In the genomic region with DNA sequence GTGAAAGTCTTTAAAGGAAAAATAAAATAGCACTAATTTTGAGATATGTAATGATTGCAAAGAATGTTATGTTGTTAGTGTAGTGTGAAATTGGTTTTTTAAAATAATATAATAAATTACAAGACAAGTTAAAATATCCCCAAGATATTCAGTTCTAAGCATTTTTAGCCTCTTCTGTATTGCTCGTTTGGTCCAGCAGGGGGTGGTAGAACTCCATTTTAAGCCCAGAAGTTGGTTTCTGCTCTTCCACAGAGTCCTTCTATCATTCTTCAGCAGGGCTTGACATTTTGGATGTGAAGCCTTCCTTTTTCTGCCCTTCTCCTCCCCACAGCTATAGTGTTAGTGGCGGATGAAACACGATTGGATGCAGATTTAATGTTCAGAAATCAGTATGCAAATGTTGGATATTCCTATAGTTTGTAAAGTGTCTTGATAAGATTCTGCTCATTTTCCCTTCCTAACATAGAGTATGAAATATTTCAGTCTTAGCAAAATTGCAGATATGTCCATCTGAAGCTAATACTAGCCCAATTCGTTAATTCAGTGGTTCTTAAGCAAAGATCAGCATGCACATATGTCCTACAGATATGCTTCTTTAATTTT, we compare ENCODE assay signal across 8 cellular contexts. TPM values are rescaled to one million over a fixed set of nuclear protein-coding genes. Genes with fewer than 3 reads are reported as not detected.
DNase-seq lines count a peak whose midpoint lies in the region; ATAC-seq, FAIRE-seq and TF ChIP-seq lines count a peak whose summit lies in the region.

No MANE protein-coding gene starts in this region.

- H2AK5ac ChIP-seq in trophoblast cell (ENCODE audit: low read length): no peak overlapping the region

- no peaks in the 10 kb centered on the region for H3K9me3 ChIP-seq in trophoblast cell (ENCODE audit: insufficient read depth, low read depth, low read length)

- no peak for ATAC-seq in HG02938 (IDR thresholded peaks at IDR 0.05; ENCODE audit: unreplicated experiment)
- no peak for ATAC-seq in GM21576 (IDR thresholded peaks at IDR 0.05; ENCODE audit: unreplicated experiment)

- FAIRE-seq in H54 (lab: Jason Lieb, UNC): peak; percentile 62

- H3K27me3 Mint-ChIP-seq in activated T-cell treated with anti-CD3 and anti-CD28 coated beads, Interleukin-2, amount 50 U/mL, for 24 hours: peaks cover 33% of the 10 kb centered on the region

- H3K4me1 ChIP-seq in trophoblast cell (ENCODE audit: control insufficient read depth in 1 of 2, insufficient read depth in 2 of 2, low read length in 2 of 2): peaks cover 11% of the 10 kb centered on the region in 2 experiments

- no peaks in the 10 kb centered on the region for H3K79me2 ChIP-seq in trophoblast cell (ENCODE audit: control insufficient read depth, insufficient read depth, low read length, poor library complexity)

- H3K27ac Mint-ChIP-seq in activated T-cell treated with anti-CD3 and anti-CD28 coated beads, Interleukin-2, amount 50 U/mL, for 24 hours: no peak overlapping the region

- H3K4me3 ChIP-seq in trophoblast cell (ENCODE audit: low read depth, low read length): no peak overlapping the region

- H3K4me3 Mint-ChIP-seq in activated T-cell treated with anti-CD3 and anti-CD28 coated beads, Interleukin-2, amount 50 U/mL, for 24 hours: no peak overlapping the region

- no CpG with 5 or more reads among the region's 4 CpGs for WGBS in trophoblast cell (ENCODE audit: extremely low coverage, insufficient coverage, insufficient read length)

- no peak overlapping the region for H4K91ac ChIP-seq in trophoblast cell (ENCODE audit: low read depth, low read length)

- no peak overlapping the region for H2BK5ac ChIP-seq in trophoblast cell (ENCODE audit: low read depth, low read length, poor library complexity)

- peaks cover 9% of the 10 kb centered on the region for H3K4me1 Mint-ChIP-seq in activated T-cell treated with anti-CD3 and anti-CD28 coated beads, Interleukin-2, amount 50 U/mL, for 24 hours (ENCODE audit: low read depth)

- H2BK120ac ChIP-seq in trophoblast cell (ENCODE audit: insufficient read depth, low read length, poor library complexity): no peak overlapping the region

- no peak overlapping the region for H3K18ac ChIP-seq in trophoblast cell (ENCODE audit: low read length)

- H3K36me3 Mint-ChIP-seq in activated T-cell treated with anti-CD3 and anti-CD28 coated beads, Interleukin-2, amount 50 U/mL, for 24 hours (ENCODE audit: low read depth): no peaks in the 10 kb centered on the region

- H2BK12ac ChIP-seq in trophoblast cell (ENCODE audit: low read length): no peak overlapping the region

- no peak overlapping the region for H4K12ac ChIP-seq in trophoblast cell (ENCODE audit: low read depth, low read length)

- no peak overlapping the region for H3K14ac ChIP-seq in trophoblast cell (ENCODE audit: low read length)

- no peak overlapping the region for H2AFZ ChIP-seq in trophoblast cell (ENCODE audit: insufficient read depth, low read length, poor library complexity)

- H3K9ac ChIP-seq in trophoblast cell (ENCODE audit: low read length): no peak overlapping the region

- no peak overlapping the region for H3K27ac ChIP-seq in trophoblast cell (ENCODE audit: low read depth, low read length)

- TF ChIP-seq POLR2A in H54 (IDR thresholded peaks at IDR 0.05; ENCODE audit: low read depth, low read length): no peak

- peak; percentile 39 for DNase-seq in COLO829 (ENCODE audit: low spot score)
- peak; percentile 23 for DNase-seq in H54 (ENCODE audit: insufficient read length, low spot score)
- peak; percentile 11 to 18 for DNase-seq in NCI-H526 (lab: John Stamatoyannopoulos, UW)
- peak; percentile 38 for DNase-seq in activated T-cell treated with anti-CD3 and anti-CD28 coated beads, Interleukin-2, amount 50 U/mL, for 24 hours
- peak; percentile 5 for DNase-seq in glomerular endothelial cell (ENCODE audit: extremely low read depth, low read depth, low spot score)
- DNase-seq in trophoblast cell: peak; percentile 34 to 74

- H3K4me2 ChIP-seq in trophoblast cell (ENCODE audit: low read length): no peak overlapping the region

- H3K79me1 ChIP-seq in trophoblast cell (ENCODE audit: low read length): no peaks in the 10 kb centered on the region

- no peak overlapping the region for H3K23ac ChIP-seq in trophoblast cell (ENCODE audit: low read length)

- H3K9me3 Mint-ChIP-seq in activated T-cell treated with anti-CD3 and anti-CD28 coated beads, Interleukin-2, amount 50 U/mL, for 24 hours: no peaks in the 10 kb centered on the region

- peaks cover 10% of the 10 kb centered on the region for H3K27me3 ChIP-seq in trophoblast cell (ENCODE audit: insufficient read depth, low read length)

- no peak overlapping the region for H4K8ac ChIP-seq in trophoblast cell (ENCODE audit: low read depth, low read length)

- H3K36me3 ChIP-seq in trophoblast cell (ENCODE audit: control insufficient read depth in 1 of 2, insufficient read depth in 2 of 2, low read length in 2 of 2): no peaks in the 10 kb centered on the region

- H3K4ac ChIP-seq in trophoblast cell (ENCODE audit: low read depth, low read length): no peak overlapping the region

RNA-seq across cellular contexts. Expression of a gene that starts 1.5 kb away (rescaled TPM):
- total RNA-seq in glomerular endothelial cell: 7.6 and 16.6 TPM in 2 replicates
- 0.10 and 0.22 TPM in 2 replicates for polyA plus RNA-seq in trophoblast cell (2013)
